25 cellular contexts compared by ENCODE assay signal in the genomic region with DNA sequence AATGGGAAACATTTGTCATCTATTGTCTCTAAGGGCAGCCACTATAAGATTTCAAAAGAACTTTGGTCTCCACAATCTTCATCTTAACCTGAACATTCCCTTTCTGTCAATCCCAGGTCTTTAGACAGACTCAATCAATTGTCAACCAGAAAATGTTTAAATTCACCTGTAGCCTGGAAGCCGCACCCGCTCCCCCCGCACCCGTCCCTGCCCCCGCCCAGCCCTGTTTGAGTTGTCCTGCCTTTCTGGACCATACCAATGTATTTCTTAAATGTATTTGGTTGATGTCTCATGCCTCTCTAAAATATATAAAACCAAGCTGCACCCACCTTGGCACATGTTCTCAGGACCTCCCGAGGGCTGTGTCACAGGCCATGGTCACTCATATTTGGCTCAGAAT.
"Had no signal": no experiment of that assay in that cellular context is flagged by ENCODE, and none has a peak within 500 bp of the region (broad histone marks: within the 10 kb centered on the region; RNA-seq: fewer than 3 reads in every experiment).

No MANE protein-coding gene starts in this region.

- H3K4me1 ChIP-seq: pancreas, prostate gland, right lobe of liver, sigmoid colon, stomach, thyroid gland, tibial nerve, upper lobe of left lung, vagina had no signal

- H3K9me3 ChIP-seq: neutrophil, pancreas, prostate gland, right lobe of liver, sigmoid colon, stomach, thoracic aorta, thyroid gland, tibial nerve, upper lobe of left lung, vagina had no signal

- H3K27ac Mint-ChIP-seq: natural killer cell; stimulated activated effector memory CD8-positive, alpha-beta T cell treated with anti-CD3 and anti-CD28 coated beads, Interleukin-12 subunit alpha, Interleukin-12 subunit beta, amount 100 ng/mL, for 72 hours; stimulated activated naive B cell treated with anti-CD40 and anti-IgM and Interleukin-4, amounts not matched to agents 10 μg/mL and 1 μg/mL and 100 μg/mL, for 72 hours; stimulated activated naive CD8-positive, alpha-beta T cell treated with anti-CD3 and anti-CD28 coated beads, Interleukin-15, Interleukin-2, amounts not matched to agents 100 ng/mL and 50 ng/mL, for 24 hours had no signal

- ATAC-seq: natural killer cell; pancreas; right cardiac atrium; right lobe of liver; stimulated activated effector memory CD8-positive, alpha-beta T cell treated with anti-CD3 and anti-CD28 coated beads, Interleukin-12 subunit alpha, Interleukin-12 subunit beta, amount 100 ng/mL, for 72 hours; stimulated activated naive B cell treated with anti-CD40 and anti-IgM and Interleukin-4, amounts not matched to agents 10 μg/mL and 1 μg/mL and 100 μg/mL, for 72 hours had no signal

- H3K36me3 Mint-ChIP-seq: natural killer cell; stimulated activated effector memory CD8-positive, alpha-beta T cell treated with anti-CD3 and anti-CD28 coated beads, Interleukin-12 subunit alpha, Interleukin-12 subunit beta, amount 100 ng/mL, for 72 hours; stimulated activated naive B cell treated with anti-CD40 and anti-IgM and Interleukin-4, amounts not matched to agents 10 μg/mL and 1 μg/mL and 100 μg/mL, for 72 hours had no signal

- H3K9me3 Mint-ChIP-seq: natural killer cell; stimulated activated effector memory CD8-positive, alpha-beta T cell treated with anti-CD3 and anti-CD28 coated beads, Interleukin-12 subunit alpha, Interleukin-12 subunit beta, amount 100 ng/mL, for 72 hours; stimulated activated naive CD8-positive, alpha-beta T cell treated with anti-CD3 and anti-CD28 coated beads, Interleukin-15, Interleukin-2, amounts not matched to agents 100 ng/mL and 50 ng/mL, for 24 hours had no signal

- H3K36me3 ChIP-seq: neutrophil, pancreas, prostate gland, right lobe of liver, sigmoid colon, stomach, thoracic aorta, thyroid gland, tibial nerve, upper lobe of left lung, vagina had no signal

- DNase-seq: natural killer cell; nucleus accumbens; pancreas; retina; right cardiac atrium; right lobe of liver; sigmoid colon; small intestine; stimulated activated CD4-positive, alpha-beta T cell treated with anti-CD3 and anti-CD28 coated beads, Interleukin-15, amount 100 ng/mL, for 24 hours; stimulated activated CD4-positive, alpha-beta T cell treated with anti-CD3 and anti-CD28 coated beads, Interleukin-2, amount 100 ng/mL, for 24 hours; stimulated activated CD4-positive, alpha-beta T cell treated with anti-CD3 and anti-CD28 coated beads, Interleukin-2, amount 100 ng/mL, for 48 hours; stimulated activated CD4-positive, alpha-beta T cell treated with anti-CD3 and anti-CD28 coated beads, Interleukin-4, amount 100 ng/mL, for 24 hours; stimulated activated naive B cell treated with anti-CD40 and anti-IgM and Interleukin-4, amounts not matched to agents 10 μg/mL and 1 μg/mL and 100 μg/mL, for 72 hours; stimulated activated naive CD4-positive, alpha-beta T cell treated with Interleukin-2 at 50 U/mL for 16 hours; stomach; thyroid gland had no signal

- H3K4me3 ChIP-seq: pancreas, prostate gland, right lobe of liver, sigmoid colon, stomach, thoracic aorta, thyroid gland, tibial nerve, upper lobe of left lung, vagina had no signal

- H3K27me3 ChIP-seq: neutrophil, right lobe of liver, sigmoid colon, stomach, thyroid gland, tibial nerve, upper lobe of left lung, vagina had no signal

- H3K4me3 Mint-ChIP-seq: natural killer cell; nephron; stimulated activated effector memory CD8-positive, alpha-beta T cell treated with anti-CD3 and anti-CD28 coated beads, Interleukin-12 subunit alpha, Interleukin-12 subunit beta, amount 100 ng/mL, for 72 hours; stimulated activated naive B cell treated with anti-CD40 and anti-IgM and Interleukin-4, amounts not matched to agents 10 μg/mL and 1 μg/mL and 100 μg/mL, for 72 hours; stimulated activated naive CD8-positive, alpha-beta T cell treated with anti-CD3 and anti-CD28 coated beads, Interleukin-15, Interleukin-2, amounts not matched to agents 100 ng/mL and 50 ng/mL, for 24 hours had no signal

- H3K27ac ChIP-seq: neutrophil, pancreas, prostate gland, right lobe of liver, sigmoid colon, stomach, thoracic aorta, thyroid gland, tibial nerve, upper lobe of left lung, vagina had no signal

- H3K4me1 Mint-ChIP-seq: natural killer cell; stimulated activated effector memory CD8-positive, alpha-beta T cell treated with anti-CD3 and anti-CD28 coated beads, Interleukin-12 subunit alpha, Interleukin-12 subunit beta, amount 100 ng/mL, for 72 hours; stimulated activated naive B cell treated with anti-CD40 and anti-IgM and Interleukin-4, amounts not matched to agents 10 μg/mL and 1 μg/mL and 100 μg/mL, for 72 hours had no signal
